14 cellular contexts compared by ENCODE assay signal in the genomic region with DNA sequence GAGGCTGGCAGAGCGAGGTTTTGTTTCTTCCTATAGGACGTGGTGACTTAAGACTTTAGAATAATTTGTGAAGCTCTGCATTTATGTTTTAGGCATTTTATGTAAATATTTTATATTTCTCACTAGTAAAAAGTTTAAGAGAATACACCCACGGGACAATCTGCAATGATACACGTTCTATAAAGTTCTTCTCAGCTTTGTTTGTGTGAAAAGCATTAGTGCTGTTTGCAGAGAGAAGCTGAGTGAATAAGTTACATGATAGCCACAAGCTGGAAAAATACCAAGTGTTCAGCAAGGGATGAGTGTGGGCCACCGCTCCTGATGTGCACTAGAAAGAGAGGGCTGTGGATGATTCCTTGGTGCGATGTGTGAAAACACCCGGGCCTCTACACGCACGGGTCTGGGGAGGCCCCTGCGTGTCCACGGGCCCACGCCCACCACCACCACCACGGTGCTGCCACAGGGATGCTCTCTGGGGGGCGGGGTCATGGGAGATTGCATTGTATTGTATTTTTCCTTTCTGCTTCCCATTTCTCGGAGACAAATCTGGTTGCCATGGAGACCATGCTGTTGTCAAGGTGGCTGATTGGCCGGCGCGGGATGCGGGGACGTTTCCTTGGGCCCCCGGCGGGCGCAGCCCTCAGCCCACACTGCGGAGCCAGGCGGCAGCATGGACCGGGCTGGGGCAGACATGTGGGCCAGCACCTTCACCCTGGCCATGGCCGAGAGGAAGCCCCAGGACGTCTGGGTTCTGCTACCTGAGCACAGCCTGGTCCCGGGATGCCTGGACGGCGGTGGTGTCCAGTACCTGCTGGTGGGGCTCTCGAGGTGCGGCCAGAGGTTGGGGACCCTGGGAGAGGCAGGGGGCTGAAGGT. TPM values are rescaled to one million over a fixed set of nuclear protein-coding genes. Genes with fewer than 3 reads are reported as not detected.
DNase-seq lines count a peak whose midpoint lies in the region; ATAC-seq and TF ChIP-seq lines count a peak whose summit lies in the region.
"Had no signal": no experiment of that assay in that cellular context is flagged by ENCODE, and none has a peak within 500 bp of the region (broad histone marks: within the 10 kb centered on the region; RNA-seq: fewer than 3 reads in every experiment).

Gene RTP5, plus strand, starts transcription at position 643 of the 875 bp plus-strand sequence. Its CDS starts 28 bp downstream, at position 671.

- no peaks in the 10 kb centered on the region for H3K79me2 ChIP-seq in neural cell (replicated peaks; ENCODE audit: insufficient read depth, low read length)

- DNase-seq in activated CD4-positive, alpha-beta T cell treated with anti-CD3 and anti-CD28 coated beads, Interleukin-2, amount 10 ng/mL, durations not matched to agents 24 days and 14 days, result no peak
- no peak for DNase-seq in activated CD4-positive, alpha-beta T cell treated with anti-CD3 and anti-CD28 coated beads for 4 hours
- peak; percentile 66 for DNase-seq in H7
- DNase-seq: effector memory CD4-positive, alpha-beta T cell; foreskin fibroblast; GOT3; stimulated activated CD4-positive, alpha-beta T cell treated with anti-CD3 and anti-CD28 coated beads, Interleukin-2, amount 100 ng/mL, for 48 hours had no signal

- no peaks in the 10 kb centered on the region for H3K27me3 ChIP-seq in H7 (ENCODE audit: control insufficient read depth, insufficient read depth, low read length)
- H3K27me3 ChIP-seq in neural cell (ENCODE audit: insufficient read depth, low read depth, low read length), result no peaks in the 10 kb centered on the region

- H3K9me2 ChIP-seq in neural cell (ENCODE audit: insufficient read depth, low read length), result no peaks in the 10 kb centered on the region

- peaks cover 34% of the 10 kb centered on the region for H3K4me1 Mint-ChIP-seq in activated CD4-positive, alpha-beta T cell treated with anti-CD3 and anti-CD28 coated beads, Interleukin-2, amount 10 ng/mL, durations not matched to agents 24 days and 14 days
- peaks cover 25% of the 10 kb centered on the region for H3K4me1 Mint-ChIP-seq in activated T-helper 17 cell treated with anti-CD3 and anti-CD28 coated beads, Interleukin-2, amount 50 U/mL, for 72 hours

- no peaks in the 10 kb centered on the region for H3K36me3 ChIP-seq in H7 (replicated peaks; ENCODE audit: control insufficient read depth, insufficient read depth, low read length)
- H3K36me3 ChIP-seq in neural cell (ENCODE audit: insufficient read depth, low read length), result no peaks in the 10 kb centered on the region

- H2AFZ ChIP-seq in neural cell (ENCODE audit: low read depth, low read length), result no peak within 1 kb of the TSS

- TF ChIP-seq EP300 in neural cell (conservative IDR thresholded peaks at IDR 0.05; ENCODE audit: poor library complexity, severe bottlenecking), result no peak

- peak; percentile 18 for ATAC-seq in activated T-helper 17 cell treated with anti-CD3 and anti-CD28 coated beads, Interleukin-2, amount 50 U/mL, for 72 hours (replicated peaks)
- ATAC-seq in HG02763 (IDR thresholded peaks at IDR 0.05; ENCODE audit: unreplicated experiment), result no peak
- no peak for ATAC-seq in HG03039 (IDR thresholded peaks at IDR 0.05; ENCODE audit: unreplicated experiment)
- ATAC-seq in HG02981 (IDR thresholded peaks at IDR 0.05; ENCODE audit: unreplicated experiment), result no peak

- intact Hi-C loops in activated CD4-positive, alpha-beta T cell treated with anti-CD3 and anti-CD28 coated beads, Interleukin-2, amount 10 ng/mL, durations not matched to agents 24 days and 14 days (cut with micrococcal nuclease), result no loop called here

- peaks cover under 1% of the 10 kb centered on the region for H3K36me3 Mint-ChIP-seq in activated CD4-positive, alpha-beta T cell treated with anti-CD3 and anti-CD28 coated beads, Interleukin-2, amount 10 ng/mL, durations not matched to agents 24 days and 14 days (ENCODE audit: low read depth)
- H3K36me3 Mint-ChIP-seq in activated T-helper 17 cell treated with anti-CD3 and anti-CD28 coated beads, Interleukin-2, amount 50 U/mL, for 72 hours (ENCODE audit: low read depth), result peaks cover 7% of the 10 kb centered on the region

- no peaks in the 10 kb centered on the region for H3K9me3 ChIP-seq in neural cell (ENCODE audit: low read length)

- no peaks in the 10 kb centered on the region for H4K20me1 ChIP-seq in neural cell (ENCODE audit: insufficient read depth)

- no peaks in the 10 kb centered on the region for H3F3A ChIP-seq in neural cell (ENCODE audit: insufficient read depth, low read length, poor library complexity, severe bottlenecking)

- H3K4me2 ChIP-seq in neural cell (ENCODE audit: low read length), result no peak within 1 kb of the TSS

- TF ChIP-seq RAD21 in neural cell (conservative IDR thresholded peaks at IDR 0.05), result no peak

- TF ChIP-seq CTCF in neural cell (IDR thresholded peaks at IDR 0.05; ENCODE audit: poor library complexity, severe bottlenecking), result no peak

- H3K9me3 Mint-ChIP-seq in activated CD4-positive, alpha-beta T cell treated with anti-CD3 and anti-CD28 coated beads, Interleukin-2, amount 10 ng/mL, durations not matched to agents 24 days and 14 days, result peaks cover 8% of the 10 kb centered on the region
- H3K9me3 Mint-ChIP-seq in activated T-helper 17 cell treated with anti-CD3 and anti-CD28 coated beads, Interleukin-2, amount 50 U/mL, for 72 hours, result peaks cover under 1% of the 10 kb centered on the region

- peak within 1 kb of the TSS; percentile 17 for H3K27ac ChIP-seq in neural cell (ENCODE audit: low read length)

- H3K4me3 ChIP-seq in H7 (ENCODE audit: insufficient read depth, low read depth, low read length), result no peak within 1 kb of the TSS
- peak within 1 kb of the TSS; percentile 41 for H3K4me3 ChIP-seq in neural cell (ENCODE audit: low read length)

- H3K27me3 Mint-ChIP-seq in activated CD4-positive, alpha-beta T cell treated with anti-CD3 and anti-CD28 coated beads, Interleukin-2, amount 10 ng/mL, durations not matched to agents 24 days and 14 days, result peaks cover 17% of the 10 kb centered on the region
- H3K27me3 Mint-ChIP-seq in activated T-helper 17 cell treated with anti-CD3 and anti-CD28 coated beads, Interleukin-2, amount 50 U/mL, for 72 hours, result peaks cover 16% of the 10 kb centered on the region

- peak within 1 kb of the TSS; percentile 3 for H3K9ac ChIP-seq in neural cell (ENCODE audit: low read length)

- peak within 1 kb of the TSS; percentile 76 for H3K27ac Mint-ChIP-seq in activated CD4-positive, alpha-beta T cell treated with anti-CD3 and anti-CD28 coated beads, Interleukin-2, amount 10 ng/mL, durations not matched to agents 24 days and 14 days
- H3K27ac Mint-ChIP-seq in activated T-helper 17 cell treated with anti-CD3 and anti-CD28 coated beads, Interleukin-2, amount 50 U/mL, for 72 hours, result no peak within 1 kb of the TSS

- no peak within 1 kb of the TSS for H3K4me3 Mint-ChIP-seq in activated CD4-positive, alpha-beta T cell treated with anti-CD3 and anti-CD28 coated beads, Interleukin-2, amount 10 ng/mL, durations not matched to agents 24 days and 14 days
- H3K4me3 Mint-ChIP-seq in activated T-helper 17 cell treated with anti-CD3 and anti-CD28 coated beads, Interleukin-2, amount 50 U/mL, for 72 hours, result peak within 1 kb of the TSS; percentile 60

TF ChIP-seq in neural cell, 6 proteins besides CTCF, POLR2A, EP300 and RAD21:
- TF ChIP-seq POLR2AphosphoS5 (IDR thresholded peaks at IDR 0.05) (no peak), SMC3 (conservative IDR thresholded peaks at IDR 0.05; ENCODE audit: poor library complexity) (no peak), EZH2 (IDR thresholded peaks at IDR 0.05; ENCODE audit: borderline replicate concordance, insufficient read depth, low read length, poor library complexity, severe bottlenecking) (no peak), MXI1 (conservative IDR thresholded peaks at IDR 0.05; ENCODE audit: poor library complexity, severe bottlenecking) (no peak), TAF1 (IDR thresholded peaks at IDR 0.05; ENCODE audit: low read depth) (no peak)
- TF ChIP-seq, protein P1, sequence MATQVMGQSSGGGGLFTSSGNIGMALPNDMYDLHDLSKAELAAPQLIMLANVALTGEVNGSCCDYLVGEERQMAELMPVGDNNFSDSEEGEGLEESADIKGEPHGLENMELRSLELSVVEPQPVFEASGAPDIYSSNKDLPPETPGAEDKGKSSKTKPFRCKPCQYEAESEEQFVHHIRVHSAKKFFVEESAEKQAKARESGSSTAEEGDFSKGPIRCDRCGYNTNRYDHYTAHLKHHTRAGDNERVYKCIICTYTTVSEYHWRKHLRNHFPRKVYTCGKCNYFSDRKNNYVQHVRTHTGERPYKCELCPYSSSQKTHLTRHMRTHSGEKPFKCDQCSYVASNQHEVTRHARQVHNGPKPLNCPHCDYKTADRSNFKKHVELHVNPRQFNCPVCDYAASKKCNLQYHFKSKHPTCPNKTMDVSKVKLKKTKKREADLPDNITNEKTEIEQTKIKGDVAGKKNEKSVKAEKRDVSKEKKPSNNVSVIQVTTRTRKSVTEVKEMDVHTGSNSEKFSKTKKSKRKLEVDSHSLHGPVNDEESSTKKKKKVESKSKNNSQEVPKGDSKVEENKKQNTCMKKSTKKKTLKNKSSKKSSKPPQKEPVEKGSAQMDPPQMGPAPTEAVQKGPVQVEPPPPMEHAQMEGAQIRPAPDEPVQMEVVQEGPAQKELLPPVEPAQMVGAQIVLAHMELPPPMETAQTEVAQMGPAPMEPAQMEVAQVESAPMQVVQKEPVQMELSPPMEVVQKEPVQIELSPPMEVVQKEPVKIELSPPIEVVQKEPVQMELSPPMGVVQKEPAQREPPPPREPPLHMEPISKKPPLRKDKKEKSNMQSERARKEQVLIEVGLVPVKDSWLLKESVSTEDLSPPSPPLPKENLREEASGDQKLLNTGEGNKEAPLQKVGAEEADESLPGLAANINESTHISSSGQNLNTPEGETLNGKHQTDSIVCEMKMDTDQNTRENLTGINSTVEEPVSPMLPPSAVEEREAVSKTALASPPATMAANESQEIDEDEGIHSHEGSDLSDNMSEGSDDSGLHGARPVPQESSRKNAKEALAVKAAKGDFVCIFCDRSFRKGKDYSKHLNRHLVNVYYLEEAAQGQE (IDR thresholded peaks at IDR 0.05; ENCODE audit: borderline replicate concordance), result no peak

RNA-seq across cellular contexts. Expression of gene RTP5, which starts in this region (rescaled TPM):
- 0.07 TPM in 1 of 2 replicates, not detected in the other for total RNA-seq in activated CD4-positive, alpha-beta T cell treated with anti-CD3 and anti-CD28 coated beads, Interleukin-2, amount 10 ng/mL, durations not matched to agents 24 days and 14 days
- total RNA-seq in H7 (2014; rRNA removed; shearing (Covaris generic)), result not detected in 2 replicates
- total RNA-seq in activated T-helper 17 cell treated with anti-CD3 and anti-CD28 coated beads, Interleukin-2, amount 50 U/mL, for 72 hours, result under 1 TPM in 1 of 2 donors, not detected in 1; 0.58 TPM
- 1.2 and 1.8 TPM in 2 replicates for polyA plus RNA-seq in neural cell
- polyA minus RNA-seq in neural cell, result 0.24 and 0.58 TPM in 2 replicates
- total RNA-seq: Daoy, mucosa of gallbladder had no signal

Comparison
In these comparisons a context has a peak if more than half of its experiments do, and no peak if none do; other contexts are left out.
1. Peak in DNase-seq in H7; RNA of the gene not detected or under 1 TPM.
2. Peak in ATAC-seq in activated T-helper 17 cell treated with anti-CD3 and anti-CD28 coated beads, Interleukin-2, amount 50 U/mL, for 72 hours; RNA of the gene not detected or under 1 TPM.